In genomic region chr6:28488916-28489365, GRCh38 we compare ENCODE assay signal across 1 cellular context.
TF ChIP-seq lines count a peak whose summit lies in the region.

No MANE protein-coding gene starts in this region.

TF ChIP-seq in K562, 482 proteins besides CTCF, POLR2A, EP300 and RAD21 (continued from another document and continues in another):
- TF ChIP-seq KDM4B (IDR thresholded peaks at IDR 0.05; ENCODE audit: borderline replicate concordance in 2 of 2, low read depth in 1 of 2) (0 out of 4 replicates have a peak, but pooled peaks of 1 of the 2 experiments have one; percentile 36), SP2 (IDR thresholded peaks at IDR 0.05; ENCODE audit: extremely low read depth, low read depth, low read length, poor library complexity, severe bottlenecking) (no peak), TBL1XR1 (IDR thresholded peaks at IDR 0.05; ENCODE audit: low read length in 2 of 2) (peak in 1 of 2 experiments; percentile 98; a peak in 2 of 4 replicates), ZSCAN29 (IDR thresholded peaks at IDR 0.05) (0 out of 2 replicates have a peak, but pooled peaks have one; percentile 49), ZNF75A (CRISPR knock-in tag; IDR thresholded peaks at IDR 0.05) (peak; percentile 25; the same call in 1 of the 2 replicates), CGGBP1 (CRISPR knock-in tag; IDR thresholded peaks at IDR 0.05) (peak; percentile 71; the same call in 1 of the 2 replicates), MYC (IDR thresholded peaks at IDR 0.05; ENCODE audit: low read depth, low read length) (peak; percentile 59; the same call in 1 of the 2 replicates), MYC (CRISPR knock-in tag; IDR thresholded peaks at IDR 0.05; ENCODE audit: borderline replicate concordance, low read depth) (no peak), THRB (CRISPR knock-in tag; conservative IDR thresholded peaks at IDR 0.05) (peak; percentile 89), ETS1 (conservative IDR thresholded peaks at IDR 0.05; ENCODE audit: control insufficient read depth, low read depth, low read length) (0 out of 2 replicates have a peak, but pooled peaks have one; percentile 30), NONO (IDR thresholded peaks at IDR 0.05; ENCODE audit: low read depth in 2 of 2, low read length in 1 of 2) (0 out of 4 replicates have a peak, but pooled peaks of 1 of the 2 experiments have one; percentile 12), JUN (IDR thresholded peaks at IDR 0.05; ENCODE audit: borderline replicate concordance, low read depth, low read length) (0 out of 2 replicates have a peak, but pooled peaks have one; percentile 34), JUN (CRISPR knock-in tag; IDR thresholded peaks at IDR 0.05; ENCODE audit: borderline replicate concordance) (no peak), ZNF586 (CRISPR knock-in tag; conservative IDR thresholded peaks at IDR 0.05) (0 out of 2 replicates have a peak, but pooled peaks have one; percentile 20), NFIC (IDR thresholded peaks at IDR 0.05) (peak; percentile 51; the same call in 1 of the 2 replicates), TEAD4 (IDR thresholded peaks at IDR 0.05; ENCODE audit: low read length) (peak; percentile 88), TEAD4 (CRISPR knock-in tag; IDR thresholded peaks at IDR 0.05; ENCODE audit: borderline replicate concordance) (no peak), CHCHD3 (CRISPR knock-in tag; IDR thresholded peaks at IDR 0.05) (no peak; the same call in 1 of the 2 replicates), GATA2 (CRISPR knock-in tag; IDR thresholded peaks at IDR 0.05) (0 out of 2 replicates have a peak, but pooled peaks have one; percentile 31), CBX1 (IDR thresholded peaks at IDR 0.05; ENCODE audit: low read depth) (no peak), TFAP4 (CRISPR knock-in tag; IDR thresholded peaks at IDR 0.05; ENCODE audit: borderline replicate concordance) (peak; percentile 25; the same call in 1 of the 2 replicates), CEBPB (tag; IDR thresholded peaks at IDR 0.05) (no peak), ARID1B (IDR thresholded peaks at IDR 0.05) (no peak), POLR3A (IDR thresholded peaks at IDR 0.05; ENCODE audit: borderline replicate concordance, extremely low read depth, insufficient read depth, insufficient read length) (peak; percentile 95), POLR2H (tag; IDR thresholded peaks at IDR 0.05; ENCODE audit: low read depth) (peak; percentile 99), E2F6 (IDR thresholded peaks at IDR 0.05; ENCODE audit: borderline replicate concordance in 1 of 2, extremely low read depth in 1 of 2, insufficient read depth in 1 of 2, insufficient read length in 1 of 2, low read depth in 1 of 2, low read length in 1 of 2, poor library complexity in 1 of 2, severe bottlenecking in 1 of 2) (no peak), ZNF232 (CRISPR knock-in tag; IDR thresholded peaks at IDR 0.05) (no peak), STAT5A (IDR thresholded peaks at IDR 0.05; ENCODE audit: borderline replicate concordance, low read length) (0 out of 2 replicates have a peak, but pooled peaks have one; percentile 6), NR2C2 (CRISPR knock-in tag; IDR thresholded peaks at IDR 0.05) (no peak), NR2C2 (tag; IDR thresholded peaks at IDR 0.05) (no peak), KAT7 (CRISPR knock-in tag; IDR thresholded peaks at IDR 0.05; ENCODE audit: borderline replicate concordance) (0 out of 2 replicates have a peak, but pooled peaks have one; percentile 22), PTRF (tag; IDR thresholded peaks at IDR 0.05) (no peak), EWSR1 (IDR thresholded peaks at IDR 0.05; ENCODE audit: borderline replicate concordance, low read depth, partially characterized antibody) (no peak), ZNF780A (CRISPR knock-in tag; IDR thresholded peaks at IDR 0.05) (peak; percentile 62; the same call in 1 of the 2 replicates), BDP1 (IDR thresholded peaks at IDR 0.05; ENCODE audit: insufficient read depth, insufficient read length) (peak; percentile 68), KAT8 (IDR thresholded peaks at IDR 0.05; ENCODE audit: low read depth) (no peak), STAT6 (CRISPR knock-in tag; IDR thresholded peaks at IDR 0.05) (0 out of 2 replicates have a peak, but pooled peaks have one; percentile 40), ZNF644 (tag; IDR thresholded peaks at IDR 0.05; ENCODE audit: low read depth) (peak; percentile 21; the same call in 1 of the 2 replicates), FOSL1 (tag; conservative IDR thresholded peaks at IDR 0.05) (peak; percentile 64), SMARCA5 (IDR thresholded peaks at IDR 0.05) (no peak), RBM22 (IDR thresholded peaks at IDR 0.05; ENCODE audit: low read depth, low read length, poor library complexity, severe bottlenecking) (peak; percentile 34), THRA (IDR thresholded peaks at IDR 0.05) (no peak), SFPQ (IDR thresholded peaks at IDR 0.05; ENCODE audit: low read depth, low read length) (no peak), FOXP4 (CRISPR knock-in tag; IDR thresholded peaks at IDR 0.05; ENCODE audit: borderline replicate concordance) (no peak), HOMEZ (CRISPR knock-in tag; IDR thresholded peaks at IDR 0.05) (0 out of 2 replicates have a peak, but pooled peaks have one; percentile 65), CSDE1 (IDR thresholded peaks at IDR 0.05) (peak in 1 of 2 experiments; percentile 55; a peak in 2 of 4 replicates), GABPB1 (CRISPR knock-in tag; IDR thresholded peaks at IDR 0.05) (0 out of 2 replicates have a peak, but pooled peaks have one; percentile 46)
